11 cellular contexts compared by ENCODE assay signal in the genomic region with DNA sequence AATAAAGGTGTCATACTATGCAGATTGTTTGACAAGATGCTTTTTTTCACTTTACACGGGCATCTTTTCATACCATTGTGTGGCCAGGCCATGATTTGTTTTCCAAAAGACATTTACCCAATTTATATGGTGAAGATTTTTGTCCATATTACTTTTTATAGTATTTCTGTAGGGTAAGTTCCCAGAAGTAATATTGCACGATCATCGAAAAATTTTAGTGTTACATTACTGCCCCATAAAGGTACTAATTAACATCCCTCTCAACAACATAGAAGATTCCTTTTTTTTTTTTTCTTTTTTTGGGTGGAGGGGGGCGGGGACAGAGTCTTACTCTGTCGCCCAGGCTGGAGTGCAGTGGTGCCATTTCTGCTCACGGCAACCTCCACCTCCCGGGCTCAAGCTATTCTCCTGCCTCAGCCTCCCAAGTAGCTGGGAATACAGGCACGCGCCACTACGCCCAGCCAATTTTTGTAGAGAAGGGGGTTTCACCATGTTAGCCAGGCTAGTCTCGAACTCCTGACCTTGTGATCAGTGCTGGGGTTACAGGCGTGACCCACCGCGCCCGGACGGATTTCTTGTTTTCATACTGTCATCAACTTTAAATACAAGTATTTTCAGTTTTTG. TPM values are rescaled to one million over a fixed set of nuclear protein-coding genes. Genes with fewer than 3 reads are reported as not detected.
DNase-seq lines count a peak whose midpoint lies in the region; ATAC-seq and TF ChIP-seq lines count a peak whose summit lies in the region.
"Had no signal": no experiment of that assay in that cellular context is flagged by ENCODE, and none has a peak within 500 bp of the region (broad histone marks: within the 10 kb centered on the region; RNA-seq: fewer than 3 reads in every experiment).

No MANE protein-coding gene starts in this region.

- no peaks in the 10 kb centered on the region for H3K36me3 ChIP-seq in gastrocnemius medialis
- H3K36me3 ChIP-seq: SJCRH30, thyroid gland had no signal

- peaks cover 26 to 29% of the 10 kb centered on the region in 2 donors for H3K4me1 ChIP-seq in gastrocnemius medialis
- H3K4me1 ChIP-seq: SJCRH30 had no signal

- no peaks in the 10 kb centered on the region for H3K9me3 ChIP-seq in gastrocnemius medialis
- H3K9me3 ChIP-seq: SJCRH30, thyroid gland had no signal

- no peak for ATAC-seq in gastrocnemius medialis

- H3K27ac ChIP-seq in VCaP: peak overlapping the region; percentile 64
- H3K27ac ChIP-seq in gastrocnemius medialis: peak overlapping the region in 2 of 4 donors; percentile 76 to 81
- H3K27ac ChIP-seq: SJCRH30 had no signal

- H3K4me3 ChIP-seq in fibroblast of mammary gland (ENCODE audit: control insufficient read depth, low read depth, low read length) (peak overlapping the region; percentile 70), gastrocnemius medialis (peak overlapping the region; percentile 65 to 89 (median 70))

- no peak for TF ChIP-seq POLR2A in gastrocnemius medialis (IDR thresholded peaks at IDR 0.05)

- peak; percentile 6 for DNase-seq in NCI-H526 treated with DMSO at 0.1 percent for 48 hours (lab: John Stamatoyannopoulos, UW)
- DNase-seq in NCI-H526 (lab: John Stamatoyannopoulos, UW): no peak
- DNase-seq in fibroblast of mammary gland (ENCODE audit: low read depth): no peak
- DNase-seq in gastrocnemius medialis: no peak
- DNase-seq in stimulated activated CD4-positive, alpha-beta T cell treated with anti-CD3 and anti-CD28 coated beads, Interleukin-12 subunit alpha, Interleukin-12 subunit beta, amount 100 ng/mL, for 4 hours: no peak
- DNase-seq in DMS79 treated with DMSO at 0.1 percent for 48 hours (lab: John Stamatoyannopoulos, UW): no peak
- no peak for DNase-seq in HK-2 (ENCODE audit: unreplicated experiment)
- DNase-seq: effector CD8-positive, alpha-beta T cell; thyroid gland had no signal

- TF ChIP-seq CTCF in VCaP (conservative IDR thresholded peaks at IDR 0.05): no peak
- TF ChIP-seq CTCF in fibroblast of mammary gland (conservative IDR thresholded peaks at IDR 0.05; ENCODE audit: control insufficient read depth, insufficient read depth, low read depth, low read length): no peak
- no peak for TF ChIP-seq CTCF in gastrocnemius medialis (IDR thresholded peaks at IDR 0.05 in 4 of 5, conservative IDR thresholded peaks at IDR 0.05 in 1 of 5)

- in situ Hi-C loops in gastrocnemius medialis (cut with MboI; ENCODE audit: low sequenced_read_pairs in 4 of 4): no loop called here

- intact Hi-C loops in gastrocnemius medialis (cut with DNase I; ENCODE audit: low total_unique reads): loop anchor here (5.0 kb wide), 3 partner anchors 88 to 158 kb away; a partner anchor contains a TSS

- no peaks in the 10 kb centered on the region for H3K27me3 ChIP-seq in gastrocnemius medialis
- H3K27me3 ChIP-seq: SJCRH30, thyroid gland had no signal

RNA-seq across cellular contexts. Expression of a gene that starts 1.2 kb away (rescaled TPM):
- under 1 TPM in 1 of 4 donors, not detected in 3; 0.46 TPM for total RNA-seq in gastrocnemius medialis
